Comparison of ENCODE assay signal across 21 cellular contexts in genomic region chrX:140066262-140066661, GRCh38.
DNase-seq lines count a peak whose midpoint lies in the region; ATAC-seq, FAIRE-seq and TF ChIP-seq lines count a peak whose summit lies in the region.
"Had no signal": no experiment of that assay in that cellular context is flagged by ENCODE, and none has a peak within 500 bp of the region (broad histone marks: within the 10 kb centered on the region; RNA-seq: fewer than 3 reads in every experiment).

No MANE protein-coding gene starts in this region.

- H3K27me3 Mint-ChIP-seq in stimulated activated naive B cell treated with anti-CD40 and anti-IgM and Interleukin-4, amounts not matched to agents 10 μg/mL and 1 μg/mL and 100 μg/mL, for 72 hours: no peaks in the 10 kb centered on the region

- no peak overlapping the region for H3K4me3 ChIP-seq in psoas muscle
- H3K4me3 ChIP-seq: K562, PC-9, SJCRH30 had no signal

- H3K36me3 ChIP-seq in psoas muscle (ENCODE audit: insufficient read depth in 1 of 2, low read depth in 1 of 2): no peaks in the 10 kb centered on the region
- H3K36me3 ChIP-seq: SJCRH30 had no signal

- intact Hi-C loops in psoas muscle (cut with DNase I): no loop called here

- DNase-seq in GM19239 (ENCODE audit: insufficient read length, low spot score) (no peak), MV-4-11 (lab: John Stamatoyannopoulos, UW) (peak; percentile 70), SKM-1 treated with dmso at 0.1 percent for 144 hours (lab: John Stamatoyannopoulos, UW; ENCODE audit: unreplicated experiment) (peak; percentile 62), DMS153 (lab: John Stamatoyannopoulos, UW) (no peak), middle frontal gyrus (ENCODE audit: extremely low spot score, low spot score) (no peak), psoas muscle (no peak)
- DNase-seq in stimulated activated naive B cell treated with anti-CD40 and anti-IgM and Interleukin-4, amounts not matched to agents 10 μg/mL and 1 μg/mL and 100 μg/mL, for 72 hours: no peak
- DNase-seq: DMS79 treated with DMSO at 0.1 percent for 48 hours, GOT3, NCI-H1092, NCI-H146, NCI-H2029 treated with DMSO at 0.1 percent for 48 hours, NCI-H2171 treated with DMSO at 0.1 percent for 48 hours, NCI-H446 treated with DMSO at 0.1 percent for 48 hours, PC-9, SJCRH30, SW 1271 had no signal

- no peak for TF ChIP-seq CTCF in psoas muscle (IDR thresholded peaks at IDR 0.05)

- ATAC-seq in stimulated activated naive B cell treated with anti-CD40 and anti-IgM and Interleukin-4, amounts not matched to agents 10 μg/mL and 1 μg/mL and 100 μg/mL, for 72 hours (replicated peaks): peak; percentile 41 to 51
- no peak for ATAC-seq in psoas muscle
- ATAC-seq: HCT116, K562 had no signal

- WGBS in psoas muscle, 3 donors: 77 to 88% (median 83%) methylated on average over 2 of the region's 2 CpGs

- FAIRE-seq in GM19239 (lab: Jason Lieb, UNC): peak; percentile 65
- FAIRE-seq: K562 had no signal

- no peak overlapping the region for H3K27ac ChIP-seq in psoas muscle
- H3K27ac ChIP-seq: C4-2B, PC-9, RWPE1, SJCRH30 had no signal

- H3K27me3 ChIP-seq in psoas muscle (ENCODE audit: insufficient read depth in 3 of 3, low read length in 2 of 3): peaks cover 0 to 4% (median 0%) of the 10 kb centered on the region in 3 donors
- H3K27me3 ChIP-seq: SJCRH30 had no signal

- no peaks in the 10 kb centered on the region for H3K9me3 ChIP-seq in psoas muscle
- H3K9me3 ChIP-seq: SJCRH30 had no signal

- H3K4me1 ChIP-seq in psoas muscle: no peaks in the 10 kb centered on the region
- H3K4me1 ChIP-seq: SJCRH30 had no signal

- H3K27ac Mint-ChIP-seq in stimulated activated naive B cell treated with anti-CD40 and anti-IgM and Interleukin-4, amounts not matched to agents 10 μg/mL and 1 μg/mL and 100 μg/mL, for 72 hours: no peak overlapping the region

- no peak overlapping the region for H3K4me3 Mint-ChIP-seq in stimulated activated naive B cell treated with anti-CD40 and anti-IgM and Interleukin-4, amounts not matched to agents 10 μg/mL and 1 μg/mL and 100 μg/mL, for 72 hours

- no peaks in the 10 kb centered on the region for H3K36me3 Mint-ChIP-seq in stimulated activated naive B cell treated with anti-CD40 and anti-IgM and Interleukin-4, amounts not matched to agents 10 μg/mL and 1 μg/mL and 100 μg/mL, for 72 hours

- H3K4me1 Mint-ChIP-seq in stimulated activated naive B cell treated with anti-CD40 and anti-IgM and Interleukin-4, amounts not matched to agents 10 μg/mL and 1 μg/mL and 100 μg/mL, for 72 hours: no peaks in the 10 kb centered on the region

- no peaks in the 10 kb centered on the region for H3K9me3 Mint-ChIP-seq in stimulated activated naive B cell treated with anti-CD40 and anti-IgM and Interleukin-4, amounts not matched to agents 10 μg/mL and 1 μg/mL and 100 μg/mL, for 72 hours

Comparison
In these comparisons a context has a peak if more than half of its experiments do, and no peak if none do; other contexts are left out.
1. DNase-seq: peak in MV-4-11 (single experiment) and SKM-1 treated with dmso at 0.1 percent for 144 hours (single experiment); none in GM19239 (single experiment), stimulated activated naive B cell treated with anti-CD40 and anti-IgM and Interleukin-4, amounts not matched to agents 10 μg/mL and 1 μg/mL and 100 μg/mL, for 72 hours (single experiment), DMS153 (single experiment), middle frontal gyrus (single experiment) and psoas muscle (0 of 2).
2. ATAC-seq: peak in stimulated activated naive B cell treated with anti-CD40 and anti-IgM and Interleukin-4, amounts not matched to agents 10 μg/mL and 1 μg/mL and 100 μg/mL, for 72 hours (2 of 2); none in psoas muscle (0 of 4).